Comparison of ENCODE assay signal across 5 cellular contexts in the genomic region with DNA sequence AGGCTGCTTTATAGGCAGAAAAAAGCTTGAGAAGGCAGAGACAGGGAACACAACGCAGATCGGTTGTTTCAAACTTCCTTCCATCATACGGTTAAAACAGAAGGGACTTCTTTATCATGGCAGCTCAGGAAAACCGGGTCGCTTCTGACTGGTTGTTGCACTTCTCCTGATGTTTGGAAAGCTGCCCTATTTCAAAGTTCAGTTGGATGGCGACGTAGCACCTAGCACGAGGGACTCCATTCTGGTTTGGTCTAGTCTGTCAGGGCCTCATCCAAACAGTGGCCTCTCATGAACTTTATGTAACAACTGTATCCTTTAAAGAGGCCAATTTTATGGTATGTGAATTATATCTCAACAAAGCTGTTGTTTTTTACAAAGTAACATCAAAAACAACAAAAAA.
"Had no signal": no experiment of that assay in that cellular context is flagged by ENCODE, and none has a peak within 500 bp of the region (broad histone marks: within the 10 kb centered on the region; RNA-seq: fewer than 3 reads in every experiment).

No MANE protein-coding gene starts in this region.

- H3K4me3 Mint-ChIP-seq: GM23338, H9, IgD-negative memory B cell had no signal

- H3K27ac Mint-ChIP-seq: GM23338, IgD-negative memory B cell had no signal

- ATAC-seq: GM23338 had no signal

- H3K36me3 Mint-ChIP-seq: IgD-negative memory B cell had no signal

- H3K9me3 Mint-ChIP-seq: GM23338, H9 had no signal

- DNase-seq: H9, HCEC 1CT, KBM-7 had no signal

- H3K27me3 Mint-ChIP-seq: IgD-negative memory B cell had no signal

- H3K4me1 Mint-ChIP-seq: IgD-negative memory B cell had no signal
